In genomic region chr9:127336086-127336485, GRCh38 we compare ENCODE assay signal across 10 cellular contexts.
DNase-seq lines count a peak whose midpoint lies in the region; ATAC-seq and TF ChIP-seq lines count a peak whose summit lies in the region.
"Had no signal": no experiment of that assay in that cellular context is flagged by ENCODE, and none has a peak within 500 bp of the region (broad histone marks: within the 10 kb centered on the region; RNA-seq: fewer than 3 reads in every experiment).

No MANE protein-coding gene starts in this region.

- no peak overlapping the region for H3K9ac ChIP-seq in mammary epithelial cell (ENCODE audit: insufficient read depth, low read length)
- no peak overlapping the region for H3K9ac ChIP-seq in endodermal cell (ENCODE audit: extremely low read depth, low read length, poor library complexity, severe bottlenecking)

- no peaks in the 10 kb centered on the region for H3K36me3 Mint-ChIP-seq in MCF 10A (ENCODE audit: insufficient read depth, unreplicated experiment)
- peaks cover 8% of the 10 kb centered on the region for H3K36me3 Mint-ChIP-seq in endodermal cell (ENCODE audit: low read depth)

- peak overlapping the region; percentile 13 for H3K27ac Mint-ChIP-seq in MCF 10A (ENCODE audit: low read depth, unreplicated experiment)
- no peak overlapping the region for H3K27ac Mint-ChIP-seq in endodermal cell

- H3K4me2 ChIP-seq in mammary epithelial cell (ENCODE audit: insufficient read depth, low read depth, low read length), result no peak overlapping the region

- intact Hi-C loops in MCF 10A (cut with micrococcal nuclease) (no loop called here), mammary epithelial cell (cut with micrococcal nuclease) (no loop called here), dorsolateral prefrontal cortex (cut with DNase I) (no loop called here), transverse colon (cut with DNase I; ENCODE audit: low total_unique reads) (no loop called here)

- dilution Hi-C loops in mammary epithelial cell (cut with HindIII; ENCODE audit: low sequenced_read_pairs), result no loop called here

- H3K9me3 ChIP-seq in mammary epithelial cell (replicated peaks; ENCODE audit: insufficient read depth, low read length) (no peaks in the 10 kb centered on the region), transverse colon (no peaks in the 10 kb centered on the region), endodermal cell (ENCODE audit: control insufficient read depth, low read length) (no peaks in the 10 kb centered on the region)

- H3K79me2 ChIP-seq in mammary epithelial cell (ENCODE audit: insufficient read depth, low read length), result no peaks in the 10 kb centered on the region

- no peaks in the 10 kb centered on the region for H3K36me3 ChIP-seq in mammary epithelial cell (ENCODE audit: insufficient read depth, low read length)
- H3K36me3 ChIP-seq in transverse colon, result no peaks in the 10 kb centered on the region
- H3K36me3 ChIP-seq in endodermal cell (ENCODE audit: control insufficient read depth, insufficient read depth, low read length), result no peaks in the 10 kb centered on the region

- no peak for TF ChIP-seq POLR2A in transverse colon (IDR thresholded peaks at IDR 0.05)

- in situ Hi-C loops in mammary epithelial cell (cut with MboI; ENCODE audit: low sequenced_read_pairs in 2 of 2), result no loop called here
- in situ Hi-C loops in transverse colon (cut with MboI; ENCODE audit: low pct_ligation_motif_present in 1 of 4, low pct_unique_long_range_greater_than_20kb in 1 of 4, low sequenced_read_pairs in 3 of 4), result no loop called here

- no peaks in the 10 kb centered on the region for H3K9me3 Mint-ChIP-seq in MCF 10A (ENCODE audit: unreplicated experiment)
- no peaks in the 10 kb centered on the region for H3K9me3 Mint-ChIP-seq in endodermal cell

- no peaks in the 10 kb centered on the region for H4K20me1 ChIP-seq in mammary epithelial cell (ENCODE audit: insufficient read depth, low read length)

- no peak overlapping the region for H3K27ac ChIP-seq in mammary epithelial cell (ENCODE audit: insufficient read depth, low read depth, low read length)
- H3K27ac ChIP-seq in dorsolateral prefrontal cortex, result peak overlapping the region in 50 of 59 donors; percentile 32 to 89 (median 76)
- H3K27ac ChIP-seq in transverse colon, result peak overlapping the region; percentile 73 to 84 (median 76)
- no peak overlapping the region for H3K27ac ChIP-seq in endodermal cell (ENCODE audit: low read depth, low read length)

- H3K4me3 ChIP-seq in mammary epithelial cell (replicated peaks in 1 of 3; ENCODE audit: insufficient read depth in 1 of 3, low read depth in 2 of 3, low read length in 3 of 3) (no peak overlapping the region), dorsolateral prefrontal cortex (no peak overlapping the region), transverse colon (no peak overlapping the region), endodermal cell (ENCODE audit: low read length) (no peak overlapping the region)

- H2AFZ ChIP-seq in mammary epithelial cell (ENCODE audit: low read depth, low read length), result no peak overlapping the region

- DNase-seq in MCF 10A (ENCODE audit: unreplicated experiment) (no peak), mammary epithelial cell (no peak), dorsolateral prefrontal cortex (no peak), myocyte (ENCODE audit: low read depth) (peak; percentile 24), transverse colon (no peak), left lobe of liver (ENCODE audit: low spot score) (no peak), endodermal cell (no peak)
- DNase-seq: activated CD4-positive, alpha-beta T cell treated with anti-CD3 and anti-CD28 coated beads for 48 hours; NCI-H1436 had no signal

- BruUV-seq in MCF 10A (replicated peaks; lab: Mats Ljungman, UMichigan), result no TSS peak
- BruUV-seq in mammary epithelial cell (replicated peaks; lab: Mats Ljungman, UMichigan), result no TSS peak

- no peak for TF ChIP-seq EP300 in transverse colon (IDR thresholded peaks at IDR 0.05; ENCODE audit: low read depth)

- no peak for ATAC-seq in left lobe of liver
- no peak for ATAC-seq in GM21737 (IDR thresholded peaks at IDR 0.05; ENCODE audit: unreplicated experiment)

- POLR2A ChIA-PET in MCF 10A (lab: Yijun Ruan, JAX), result interaction anchor here (0.8 to 1.4 kb wide), 4 partner anchors 27 to 87 kb away, joined by 3 to 4 read pairs (median 4); no protein-coding TSS in a partner anchor

- WGBS in mammary epithelial cell (ENCODE audit: low coverage, missing lambda C conversion rate), result 100% methylated on average over 5 of the region's 5 CpGs
- WGBS in transverse colon (ENCODE audit: low coverage in 1 of 2), 2 donors, result 89 to 90% methylated on average over 2 to 5 of the region's 5 CpGs
- WGBS in endodermal cell (ENCODE audit: insufficient coverage in 1 of 2, insufficient read length in 1 of 2), 2 experiments, result 90 to 97% methylated on average over 5 of the region's 5 CpGs

- peaks cover 50% of the 10 kb centered on the region for H3K4me1 Mint-ChIP-seq in MCF 10A (ENCODE audit: insufficient read depth, unreplicated experiment)
- H3K4me1 Mint-ChIP-seq in endodermal cell, result no peaks in the 10 kb centered on the region

- H3K27me3 ChIP-seq in mammary epithelial cell (ENCODE audit: insufficient read depth, low read length) (no peaks in the 10 kb centered on the region), dorsolateral prefrontal cortex (no peaks in the 10 kb centered on the region), transverse colon (no peaks in the 10 kb centered on the region), endodermal cell (ENCODE audit: control insufficient read depth, insufficient read depth, low read length, poor library complexity, severe bottlenecking) (no peaks in the 10 kb centered on the region)

- H3K27me3 Mint-ChIP-seq in MCF 10A (ENCODE audit: insufficient read depth, unreplicated experiment) (no peaks in the 10 kb centered on the region), endodermal cell (ENCODE audit: insufficient read depth) (no peaks in the 10 kb centered on the region)

- peaks cover 21% of the 10 kb centered on the region for H3K4me1 ChIP-seq in mammary epithelial cell (ENCODE audit: insufficient read depth, low read length)
- H3K4me1 ChIP-seq in transverse colon, result peaks cover 0 to 22% (median 14%) of the 10 kb centered on the region in 4 donors
- H3K4me1 ChIP-seq in endodermal cell (ENCODE audit: control insufficient read depth, insufficient read depth, low read length), result no peaks in the 10 kb centered on the region

- no peak for TF ChIP-seq CTCF in MCF 10A (IDR thresholded peaks at IDR 0.05; ENCODE audit: unreplicated experiment)
- TF ChIP-seq CTCF in mammary epithelial cell (conservative IDR thresholded peaks at IDR 0.05 in 1 of 2, IDR thresholded peaks at IDR 0.05 in 1 of 2; ENCODE audit: extremely low read depth in 1 of 2, insufficient read depth in 1 of 2, low read depth in 1 of 2, low read length in 2 of 2), result no peak
- no peak for TF ChIP-seq CTCF in dorsolateral prefrontal cortex (IDR thresholded peaks at IDR 0.05 in 54 of 56, conservative IDR thresholded peaks at IDR 0.05 in 2 of 56; ENCODE audit: low read depth in 1 of 56, partially characterized antibody in 56 of 56)
- TF ChIP-seq CTCF in transverse colon (IDR thresholded peaks at IDR 0.05), result no peak
- no peak for TF ChIP-seq CTCF in endodermal cell (conservative IDR thresholded peaks at IDR 0.05)

- H3K4me3 Mint-ChIP-seq in MCF 10A (ENCODE audit: unreplicated experiment) (no peak overlapping the region), endodermal cell (no peak overlapping the region)

- CTCF ChIA-PET in MCF 10A (lab: Yijun Ruan, JAX), result interaction anchor here (0.6 to 1.0 kb wide), 2 partner anchors 17 to 122 kb away, joined by 3 read pairs; no protein-coding TSS in a partner anchor
- CTCF ChIA-PET in mammary epithelial cell (lab: Charles Lee; ENCODE audit: low non-redundant PET), result interaction anchor here (0.5 kb wide), 1 partner anchor 91 kb away, joined by 5 read pairs; no protein-coding TSS in a partner anchor

Comparison
In these comparisons a context has a peak if more than half of its experiments do, and no peak if none do; other contexts are left out.
1. H3K27ac ChIP-seq: peak in dorsolateral prefrontal cortex (50 of 59) and transverse colon (4 of 4); none in mammary epithelial cell (single experiment) and endodermal cell (single experiment).